Comparison of ENCODE assay signal across 8 cellular contexts in genomic region chr2:65420712-65421431, GRCh38. TPM values are rescaled to one million over a fixed set of nuclear protein-coding genes. Genes with fewer than 3 reads are reported as not detected.
DNase-seq lines count a peak whose midpoint lies in the region; ATAC-seq, FAIRE-seq and TF ChIP-seq lines count a peak whose summit lies in the region.

No MANE protein-coding gene starts in this region.

- CTCF ChIA-PET in K562 (lab: Yijun Ruan, JAX; ENCODE audit: low intra/inter-chr PET ratio): no interaction called here

- H3K27me3 ChIP-seq in MG63 (no peaks in the 10 kb centered on the region), K562 (ENCODE audit: control insufficient read depth in 2 of 2, insufficient read depth in 2 of 2, low read length in 2 of 2) (no peaks in the 10 kb centered on the region)

- H3K36me3 Mint-ChIP-seq in naive B cell: peaks cover 8 to 12% of the 10 kb centered on the region in 2 donors
- peaks cover 7% of the 10 kb centered on the region for H3K36me3 Mint-ChIP-seq in activated T-helper 2 cell treated with anti-CD3 and anti-CD28 coated beads, Interferon-gamma antibody, Interleukin-2, Interleukin-4, amounts not matched to agents 10 μg/mL and 5 μg/mL and 100 μg/mL, durations not matched to agents 14 hours and 24 hours and 36 hours (ENCODE audit: low read depth)

- H3K4me3 Mint-ChIP-seq in naive B cell: peak overlapping the region in 6 of 8 donors; percentile 2 to 87 (median 37)
- H3K4me3 Mint-ChIP-seq in activated T-helper 2 cell treated with anti-CD3 and anti-CD28 coated beads, Interferon-gamma antibody, Interleukin-2, Interleukin-4, amounts not matched to agents 10 μg/mL and 5 μg/mL and 100 μg/mL, durations not matched to agents 14 hours and 24 hours and 36 hours (ENCODE audit: low read depth): no peak overlapping the region

- no TSS peak for BruUV-seq in K562 (replicated peaks; lab: Mats Ljungman, UMichigan)

- TF ChIP-seq RAD21 in K562 (CRISPR knock-in tag; conservative IDR thresholded peaks at IDR 0.05 in 1 of 2, IDR thresholded peaks at IDR 0.05 in 1 of 2): no peak

- POLR2A ChIA-PET in K562 (lab: Yijun Ruan, JAX): interaction anchor here (0.5 to 4.7 kb wide), 17 partner anchors 9 to 194 kb away, joined by 3 to 29 read pairs (median 3); partner anchors contain the start of gene ACTR2

- peaks cover 22 to 55% (median 44%) of the 10 kb centered on the region in 3 donors for H3K27me3 Mint-ChIP-seq in naive B cell
- peaks cover 5% of the 10 kb centered on the region for H3K27me3 Mint-ChIP-seq in activated T-helper 2 cell treated with anti-CD3 and anti-CD28 coated beads, Interferon-gamma antibody, Interleukin-2, Interleukin-4, amounts not matched to agents 10 μg/mL and 5 μg/mL and 100 μg/mL, durations not matched to agents 14 hours and 24 hours and 36 hours (ENCODE audit: low read depth)

- H3K9ac ChIP-seq in K562 (ENCODE audit: insufficient read depth in 1 of 2, low read depth in 2 of 2, low read length in 2 of 2): no peak overlapping the region

- H2AFZ ChIP-seq in K562 (ENCODE audit: low read depth, low read length): no peak overlapping the region

- no peak for TF ChIP-seq CTCF in K562 (IDR thresholded peaks at IDR 0.05 in 2 of 3, conservative IDR thresholded peaks at IDR 0.05 in 1 of 3; ENCODE audit: insufficient read depth in 2 of 3, low read depth in 1 of 3, low read length in 3 of 3)

- ATAC-seq in GM21717 (IDR thresholded peaks at IDR 0.05; ENCODE audit: unreplicated experiment) (peak; percentile 70), K562 (peak; percentile 83), naive B cell (ENCODE audit: low read depth in 2 of 2) (peak; percentile 99 to 100)

- H3K4me3 ChIP-seq in MG63 (no peak overlapping the region), K562 (no peak overlapping the region)

- H3K4me2 ChIP-seq in K562 (ENCODE audit: insufficient read depth, low read length): peak overlapping the region; percentile 17

- H3K4me1 Mint-ChIP-seq in naive B cell: peaks cover 12 to 29% (median 20%) of the 10 kb centered on the region in 3 donors
- H3K4me1 Mint-ChIP-seq in activated T-helper 2 cell treated with anti-CD3 and anti-CD28 coated beads, Interferon-gamma antibody, Interleukin-2, Interleukin-4, amounts not matched to agents 10 μg/mL and 5 μg/mL and 100 μg/mL, durations not matched to agents 14 hours and 24 hours and 36 hours (ENCODE audit: low read depth): peaks cover 35% of the 10 kb centered on the region

- H3K79me2 ChIP-seq in K562 (ENCODE audit: control insufficient read depth, insufficient read depth, low read length): peaks cover 100% of the 10 kb centered on the region

- no peaks in the 10 kb centered on the region for H3K9me3 ChIP-seq in MG63
- no peaks in the 10 kb centered on the region for H3K9me3 ChIP-seq in K562 (replicated peaks; ENCODE audit: control insufficient read depth, insufficient read depth, low read depth, low read length)

- DNase-seq in EH (ENCODE audit: low read depth): peak; percentile 80
- DNase-seq in MG63: peak; percentile 56
- DNase-seq in K562 (ENCODE audit: extremely low read depth in 1 of 4, low spot score in 3 of 4): peak in 2 of 4 experiments; percentile 51 to 58
- DNase-seq in naive B cell: peak; percentile 68
- no peak for DNase-seq in DMS 273 treated with DMSO at 0.1 percent for 48 hours (lab: John Stamatoyannopoulos, UW)
- no peak for DNase-seq in activated T-helper 2 cell treated with anti-CD3 and anti-CD28 coated beads, Interferon-gamma antibody, Interleukin-2, Interleukin-4, amounts not matched to agents 10 μg/mL and 5 μg/mL and 100 μg/mL, durations not matched to agents 14 hours and 24 hours and 36 hours (ENCODE audit: low spot score)
- no peak for DNase-seq in NCI-H187 (lab: John Stamatoyannopoulos, UW)

- H3K9me3 Mint-ChIP-seq in naive B cell: no peaks in the 10 kb centered on the region
- peaks cover 5% of the 10 kb centered on the region for H3K9me3 Mint-ChIP-seq in activated T-helper 2 cell treated with anti-CD3 and anti-CD28 coated beads, Interferon-gamma antibody, Interleukin-2, Interleukin-4, amounts not matched to agents 10 μg/mL and 5 μg/mL and 100 μg/mL, durations not matched to agents 14 hours and 24 hours and 36 hours

- WGBS in K562 (ENCODE audit: insufficient coverage, low coverage, missing lambda C conversion rate): 7% methylated on average over 6 of the region's 6 CpGs

- H3K4me1 ChIP-seq in K562 (replicated peaks in 1 of 2; ENCODE audit: control insufficient read depth in 2 of 2, insufficient read depth in 2 of 2, low read length in 2 of 2): peaks cover 0 to 23% of the 10 kb centered on the region in 2 experiments; a peak in 4 of 5 replicates

- intact Hi-C loops in K562 (cut with micrococcal nuclease): no loop called here
- intact Hi-C loops in activated T-helper 2 cell treated with anti-CD3 and anti-CD28 coated beads, Interferon-gamma antibody, Interleukin-2, Interleukin-4, amounts not matched to agents 10 μg/mL and 5 μg/mL and 100 μg/mL, durations not matched to agents 14 hours and 24 hours and 36 hours (cut with micrococcal nuclease): no loop called here

- peak overlapping the region; percentile 16; the same call in 1 of the 3 replicates for H3K27ac ChIP-seq in K562 (ENCODE audit: extremely low read depth, low read depth, low read length)

- peak overlapping the region in 3 of 6 donors; percentile 4 to 78 (median 22) for H3K27ac Mint-ChIP-seq in naive B cell
- no peak overlapping the region for H3K27ac Mint-ChIP-seq in activated T-helper 2 cell treated with anti-CD3 and anti-CD28 coated beads, Interferon-gamma antibody, Interleukin-2, Interleukin-4, amounts not matched to agents 10 μg/mL and 5 μg/mL and 100 μg/mL, durations not matched to agents 14 hours and 24 hours and 36 hours

- FAIRE-seq in K562 (lab: Jason Lieb, UNC): peak; percentile 85

- no peak for TF ChIP-seq POLR2A in K562 (conservative IDR thresholded peaks at IDR 0.05)

- TF ChIP-seq EP300 in K562 (IDR thresholded peaks at IDR 0.05; ENCODE audit: low read length): no peak

- H3K9me1 ChIP-seq in K562 (ENCODE audit: control insufficient read depth, insufficient read depth, low read length): peaks cover 6% of the 10 kb centered on the region

- peaks cover 57% of the 10 kb centered on the region for H4K20me1 ChIP-seq in K562 (replicated peaks; ENCODE audit: control insufficient read depth, insufficient read depth, low read length)

- no peaks in the 10 kb centered on the region; the same call in 1 of the 2 replicates for H3K36me3 ChIP-seq in MG63
- H3K36me3 ChIP-seq in K562 (ENCODE audit: control insufficient read depth, insufficient read depth, low read length): peaks cover 11% of the 10 kb centered on the region

- in situ Hi-C loops in K562 (cut with MboI): no loop called here

TF ChIP-seq in K562, 482 proteins besides CTCF, POLR2A, EP300 and RAD21 (continues in another document):
- TF ChIP-seq POLR2B (IDR thresholded peaks at IDR 0.05; ENCODE audit: low read depth, partially characterized antibody): no peak
- no peak; the same call in none of the 2 replicates for TF ChIP-seq NCOR1 (IDR thresholded peaks at IDR 0.05)
- TF ChIP-seq HIVEP1 (CRISPR knock-in tag; IDR thresholded peaks at IDR 0.05): no peak
- TF ChIP-seq MYC (IDR thresholded peaks at IDR 0.05; ENCODE audit: low read depth, low read length): peak; percentile 41
- no peak for TF ChIP-seq MYC (CRISPR knock-in tag; IDR thresholded peaks at IDR 0.05; ENCODE audit: borderline replicate concordance, low read depth)
- TF ChIP-seq STAT5B (CRISPR knock-in tag; IDR thresholded peaks at IDR 0.05): no peak

RNA-seq across cellular contexts. Expression of gene SPRED2, which starts 11.5 kb away (rescaled TPM):
- total RNA-seq in MG63 (2014; rRNA removed; shearing (Covaris generic); ENCODE audit: low replicate concordance): 1.7 and 3.8 TPM in 2 replicates
- total RNA-seq in K562 (2011; cell fraction: chromatin; rRNA removed; ENCODE audit: low replicate concordance): 32.9 and 55.4 TPM in 2 replicates
- 16.8 and 20.1 TPM in 2 replicates for total RNA-seq in K562 (2011; cell fraction: nucleolus; rRNA removed)
- total RNA-seq in K562 (2011; cell fraction: nucleoplasm; rRNA removed): 32.7 and 48.2 TPM in 2 replicates
- 7.8 and 9.5 TPM in 2 replicates for total RNA-seq in K562 (2014; rRNA removed)
- total RNA-seq in K562 (2014; rRNA removed; fragmentation: Illumina TruSeq; extraction: Trizol): 14.1 and 14.8 TPM in 2 replicates
- total RNA-seq in K562 (2015; rRNA removed; fragmentation: Illumina TruSeq; extraction: Trizol): 10.2 and 10.7 TPM in 2 replicates
- total RNA-seq in K562 (2021): 42.6 and 50.8 TPM in 2 replicates
- polyA plus RNA-seq in K562 (2011; rRNA removed): 15.3 and 16.5 TPM in 2 replicates
- 18.1 and 23.5 TPM in 2 replicates for polyA plus RNA-seq in K562 (2011; cell fraction: cytosol; rRNA removed)
- 20.4 and 30.3 TPM in 2 replicates for polyA plus RNA-seq in K562 (2011; cell fraction: nucleus; rRNA removed)
- polyA plus RNA-seq in K562 (2012): 22.1 and 26.6 TPM in 2 replicates
- 40.9 and 42.6 TPM in 2 replicates for polyA plus RNA-seq in K562 (2014; fragmentation: Illumina TruSeq; extraction: Trizol)
- 1 to 10 TPM; 4.6 to 6.4 TPM for polyA plus RNA-seq in K562 (2014; fragmentation: Nextera tagmentation; extraction: Ambion mirVana)
- polyA plus RNA-seq in K562 (2014; rRNA removed): 17.9 and 21.2 TPM in 2 replicates
- polyA minus RNA-seq in K562 (2011; rRNA and poly(A)+ RNA removed): 16.7 and 18.3 TPM in 2 replicates
- 22.5 and 22.8 TPM in 2 replicates for polyA minus RNA-seq in K562 (2011; cell fraction: cytosol; rRNA and poly(A)+ RNA removed)
- polyA minus RNA-seq in K562 (2011; cell fraction: nucleus; rRNA and poly(A)+ RNA removed): 6.9 and 9.3 TPM in 2 replicates
- 1 to 10 TPM in 3 of 6 donors, under 1 TPM in 2, not detected in 1; 0.16 to 2.4 (median 1.5) TPM for polyA plus RNA-seq in naive B cell (ENCODE audit: low read depth in 6 of 6)
- 7.9 and 8.4 TPM in 2 replicates for total RNA-seq in activated T-helper 2 cell treated with anti-CD3 and anti-CD28 coated beads, Interferon-gamma antibody, Interleukin-2, Interleukin-4, amounts not matched to agents 10 μg/mL and 5 μg/mL and 100 μg/mL, durations not matched to agents 14 hours and 24 hours and 36 hours

Comparison
In these comparisons a context has a peak if more than half of its experiments do, and no peak if none do; other contexts are left out.
1. DNase-seq: peak in EH (single experiment), MG63 (single experiment) and naive B cell (single experiment); none in DMS 273 treated with DMSO at 0.1 percent for 48 hours (single experiment), activated T-helper 2 cell treated with anti-CD3 and anti-CD28 coated beads, Interferon-gamma antibody, Interleukin-2, Interleukin-4, amounts not matched to agents 10 μg/mL and 5 μg/mL and 100 μg/mL, durations not matched to agents 14 hours and 24 hours and 36 hours (single experiment) and NCI-H187 (0 of 2).
2. Peak in every context shown above with its lines, with median percentiles within 50 percentile points of each other: ATAC-seq.